16 cellular contexts compared by ENCODE assay signal in genomic region chr12:1273051-1273450, GRCh38.
A peak's percentile ranks its signal among the peaks of the same experiment; 100 is the strongest.
DNase-seq lines count a peak whose midpoint lies in the region; ATAC-seq, FAIRE-seq and TF ChIP-seq lines count a peak whose summit lies in the region.
"Had no signal": no experiment of that assay in that cellular context is flagged by ENCODE, and none has a peak within 500 bp of the region (broad histone marks: within the 10 kb centered on the region; RNA-seq: fewer than 3 reads in every experiment).

No MANE protein-coding gene starts in this region.

- H3K9me3 ChIP-seq in T-helper 17 cell (ENCODE audit: control insufficient read depth, low read length, poor library complexity, severe bottlenecking): no peaks in the 10 kb centered on the region
- H3K9me3 ChIP-seq: HAP-1 had no signal

- H3K9me3 Mint-ChIP-seq in nephron progenitor cell (no peaks in the 10 kb centered on the region), natural killer cell (no peaks in the 10 kb centered on the region)
- H3K9me3 Mint-ChIP-seq: CD4-positive, alpha-beta memory T cell had no signal

- ATAC-seq in T-helper 17 cell: no peak
- no peak for ATAC-seq in HG02623 (IDR thresholded peaks at IDR 0.05; ENCODE audit: unreplicated experiment)
- ATAC-seq in natural killer cell: no peak

- H3K4me3 Mint-ChIP-seq in T-helper 17 cell (no peak overlapping the region), nephron progenitor cell (no peak overlapping the region), natural killer cell (no peak overlapping the region)
- H3K4me3 Mint-ChIP-seq: B cell; CD4-positive, alpha-beta memory T cell; IgD-negative memory B cell had no signal

- no peak for TF ChIP-seq CTCF in AG10803 (conservative IDR thresholded peaks at IDR 0.05; ENCODE audit: low read length)
- no peak for TF ChIP-seq CTCF in nephron progenitor cell (IDR thresholded peaks at IDR 0.05)
- no peak for TF ChIP-seq CTCF in natural killer cell (IDR thresholded peaks at IDR 0.05)

- peak overlapping the region; percentile 9 for H3K27ac Mint-ChIP-seq in T-helper 17 cell
- no peak overlapping the region for H3K27ac Mint-ChIP-seq in nephron progenitor cell
- H3K27ac Mint-ChIP-seq in natural killer cell: no peak overlapping the region
- H3K27ac Mint-ChIP-seq: B cell; CD4-positive, alpha-beta memory T cell; IgD-negative memory B cell had no signal

- H3K4me3 ChIP-seq in AG10803 (ENCODE audit: low read length): no peak overlapping the region
- H3K4me3 ChIP-seq: HAP-1 had no signal

- no peaks in the 10 kb centered on the region for H3K27me3 Mint-ChIP-seq in T-helper 17 cell
- no peaks in the 10 kb centered on the region for H3K27me3 Mint-ChIP-seq in nephron progenitor cell (ENCODE audit: low read depth, poor library complexity)
- no peaks in the 10 kb centered on the region for H3K27me3 Mint-ChIP-seq in natural killer cell (ENCODE audit: low read depth in 2 of 2)
- H3K27me3 Mint-ChIP-seq: B cell; CD4-positive, alpha-beta memory T cell; IgD-negative memory B cell had no signal

- peaks cover 5% of the 10 kb centered on the region for H3K4me1 Mint-ChIP-seq in T-helper 17 cell
- H3K4me1 Mint-ChIP-seq in nephron progenitor cell: peaks cover 12% of the 10 kb centered on the region
- peaks cover 6 to 9% of the 10 kb centered on the region in 2 donors for H3K4me1 Mint-ChIP-seq in natural killer cell

- peak; percentile 43 for FAIRE-seq in islet of Langerhans (lab: Jason Lieb, UNC)
- FAIRE-seq: GM12891, H1 had no signal

- DNase-seq in AG10803 (ENCODE audit: low read depth): peak; percentile 27
- DNase-seq in GM03348 (ENCODE audit: low spot score): peak; percentile 46
- no peak for DNase-seq in T-helper 17 cell
- no peak for DNase-seq in nephron progenitor cell
- no peak for DNase-seq in natural killer cell
- DNase-seq: 8988T; CD4-positive, alpha-beta memory T cell; DMS79 treated with DMSO at 0.1 percent for 48 hours; KG1 had no signal

- intact Hi-C loops in natural killer cell (cut with micrococcal nuclease): no loop called here

- peaks cover 12% of the 10 kb centered on the region for H3K36me3 Mint-ChIP-seq in T-helper 17 cell (ENCODE audit: low read depth)
- peaks cover 38% of the 10 kb centered on the region for H3K36me3 Mint-ChIP-seq in nephron progenitor cell (ENCODE audit: low read depth)
- H3K36me3 Mint-ChIP-seq in natural killer cell: no peaks in the 10 kb centered on the region

Comparison
In these comparisons a context has a peak if more than half of its experiments do, and no peak if none do; other contexts are left out.
1. DNase-seq: peak in AG10803 (single experiment) and GM03348 (single experiment); none in T-helper 17 cell (0 of 3), nephron progenitor cell (single experiment) and natural killer cell (single experiment).